19 cellular contexts compared by ENCODE assay signal in the genomic region with DNA sequence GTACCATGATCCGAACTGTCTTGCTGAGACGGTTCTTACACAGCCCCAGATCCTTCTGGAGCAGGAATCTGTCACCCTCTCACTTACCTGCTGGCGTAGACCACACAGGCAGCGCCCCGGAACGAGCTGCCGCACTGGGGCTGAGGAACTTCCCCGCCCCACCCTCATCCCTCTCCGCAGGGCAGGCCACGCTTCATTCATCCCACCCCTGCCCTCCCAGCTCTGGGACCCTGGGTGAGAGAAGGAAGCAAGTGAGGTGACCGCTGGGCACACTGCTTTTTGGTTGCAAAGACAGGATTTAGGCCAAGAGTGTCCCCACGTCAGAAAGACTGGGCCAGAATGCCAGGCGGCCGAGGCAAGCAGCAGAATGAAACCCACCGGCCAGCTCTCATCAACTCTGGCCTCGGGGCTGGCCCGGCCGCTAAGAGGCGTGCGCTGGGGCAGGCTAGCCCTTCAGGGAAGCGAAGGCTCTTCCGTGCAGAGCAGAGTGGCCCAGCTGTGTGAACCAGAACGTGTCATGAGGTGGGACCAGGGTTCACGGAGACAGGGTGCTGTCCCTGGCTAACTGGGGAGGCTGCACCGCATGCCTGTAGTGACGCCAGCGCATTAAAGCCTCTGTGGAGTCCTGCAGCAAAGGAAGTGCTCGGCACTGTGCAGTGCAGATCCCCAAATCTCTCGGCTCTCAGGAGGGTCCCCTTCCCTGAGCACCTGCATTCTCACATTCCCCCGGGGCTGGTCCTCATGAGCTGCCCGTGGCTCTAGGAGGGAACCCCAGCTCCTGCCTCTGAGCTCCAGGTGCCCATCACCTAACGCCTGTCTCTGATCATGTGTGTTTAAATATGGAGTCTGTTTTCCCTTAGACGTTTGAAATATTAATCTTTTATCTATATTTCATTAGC. TPM values are rescaled to one million over a fixed set of nuclear protein-coding genes. Genes with fewer than 3 reads are reported as not detected.
DNase-seq lines count a peak whose midpoint lies in the region; ATAC-seq, FAIRE-seq and TF ChIP-seq lines count a peak whose summit lies in the region.
"Had no signal": no experiment of that assay in that cellular context is flagged by ENCODE, and none has a peak within 500 bp of the region (broad histone marks: within the 10 kb centered on the region; RNA-seq: fewer than 3 reads in every experiment).

No MANE protein-coding gene starts in this region.

- CTCF ChIA-PET in K562 (lab: Yijun Ruan, JAX; ENCODE audit: low intra/inter-chr PET ratio): no interaction called here

- intact Hi-C loops in CD14-positive monocyte (cut with micrococcal nuclease) (no loop called here), K562 (cut with micrococcal nuclease) (no loop called here), lower lobe of right lung (cut with DNase I) (no loop called here), sigmoid colon (cut with DNase I) (no loop called here)

- no peak for TF ChIP-seq EP300 in K562 (IDR thresholded peaks at IDR 0.05; ENCODE audit: low read length)
- TF ChIP-seq EP300 in sigmoid colon (IDR thresholded peaks at IDR 0.05): no peak

- no peak overlapping the region for H3K4me3 Mint-ChIP-seq in CD14-positive monocyte
- H3K4me3 Mint-ChIP-seq: HFFc6 had no signal

- H3K36me3 Mint-ChIP-seq in CD14-positive monocyte: peaks cover 48 to 79% of the 10 kb centered on the region in 2 donors

- H3K4me1 ChIP-seq in K562 (replicated peaks in 1 of 2; ENCODE audit: control insufficient read depth in 2 of 2, insufficient read depth in 2 of 2, low read length in 2 of 2) (peaks cover under 1 to 41% of the 10 kb centered on the region in 2 experiments; a peak in 3 of 5 replicates), lower lobe of right lung (peaks cover 25% of the 10 kb centered on the region), sigmoid colon (peaks cover 0 to 17% (median 15%) of the 10 kb centered on the region in 4 donors)

- H2AFZ ChIP-seq in K562 (ENCODE audit: low read depth, low read length): no peak overlapping the region

- TF ChIP-seq POLR2A in K562 (conservative IDR thresholded peaks at IDR 0.05): no peak
- no peak for TF ChIP-seq POLR2A in sigmoid colon (IDR thresholded peaks at IDR 0.05)

- 86% methylated on average over 23 of the region's 33 CpGs for WGBS in K562 (ENCODE audit: insufficient coverage, low coverage, missing lambda C conversion rate)
- 88 to 92% methylated on average over 33 of the region's 33 CpGs for WGBS in sigmoid colon, 2 donors

- H3K4me3 ChIP-seq in K562 (no peak overlapping the region), lower lobe of right lung (no peak overlapping the region), sigmoid colon (no peak overlapping the region)
- H3K4me3 ChIP-seq: Peyer's patch had no signal

- no peaks in the 10 kb centered on the region for H3K27me3 Mint-ChIP-seq in CD14-positive monocyte (ENCODE audit: low read depth in 3 of 3)
- H3K27me3 Mint-ChIP-seq: CD4-positive, CD25-positive, alpha-beta regulatory T cell had no signal

- H3K27me3 ChIP-seq in K562 (ENCODE audit: control insufficient read depth in 2 of 2, insufficient read depth in 2 of 2, low read length in 2 of 2) (no peaks in the 10 kb centered on the region), lower lobe of right lung (ENCODE audit: low read depth) (no peaks in the 10 kb centered on the region), sigmoid colon (no peaks in the 10 kb centered on the region)
- H3K27me3 ChIP-seq: Peyer's patch had no signal

- TF ChIP-seq CTCF in CD14-positive monocyte (IDR thresholded peaks at IDR 0.05) (no peak), K562 (IDR thresholded peaks at IDR 0.05 in 2 of 3, conservative IDR thresholded peaks at IDR 0.05 in 1 of 3; ENCODE audit: insufficient read depth in 2 of 3, low read depth in 1 of 3, low read length in 3 of 3) (no peak), lower lobe of right lung (IDR thresholded peaks at IDR 0.05) (no peak), sigmoid colon (IDR thresholded peaks at IDR 0.05) (no peak)

- no peak overlapping the region for H3K4me2 ChIP-seq in K562 (ENCODE audit: insufficient read depth, low read length)

- H3K36me3 ChIP-seq in K562 (ENCODE audit: control insufficient read depth, insufficient read depth, low read length): peaks cover 68% of the 10 kb centered on the region; the same call in 2 of the 3 replicates
- H3K36me3 ChIP-seq in lower lobe of right lung: peaks cover 76% of the 10 kb centered on the region
- H3K36me3 ChIP-seq in sigmoid colon: peaks cover 6 to 49% (median 33%) of the 10 kb centered on the region in 4 donors

- BruUV-seq in K562 (replicated peaks; lab: Mats Ljungman, UMichigan): no TSS peak

- peak; percentile 20 for DNase-seq in CD14-positive monocyte (ENCODE audit: low spot score)
- DNase-seq in K562 (ENCODE audit: extremely low read depth in 1 of 4, low spot score in 3 of 4): no peak
- DNase-seq in lower lobe of right lung: peak; percentile 28
- DNase-seq in sigmoid colon: peak; percentile 48
- DNase-seq in SIG-M5 treated with dmso at 0.1 percent for 504 hours (lab: John Stamatoyannopoulos, UW; ENCODE audit: unreplicated experiment): no peak
- no peak for DNase-seq in SIG-M5 (lab: John Stamatoyannopoulos, UW)
- DNase-seq in SKM-1 treated with dmso at 0.1 percent for 144 hours (lab: John Stamatoyannopoulos, UW; ENCODE audit: unreplicated experiment): no peak
- DNase-seq: AML-193; CD4-positive, CD25-positive, alpha-beta regulatory T cell; GF-D8; HFFc6; KG1; NCI-H1417; NCI-H187; NCI-H2107; NCI-H510A; NCI-H748 treated with DMSO at 0.1 percent for 48 hours; NK-92 treated with Interleukin-12 subunit alpha and Interleukin-12 subunit beta, amount 100 ng/mL, for 24 hours; Peyer's patch had no signal

- H3K9me1 ChIP-seq in K562 (ENCODE audit: control insufficient read depth, insufficient read depth, low read length): no peaks in the 10 kb centered on the region

- peaks cover 26% of the 10 kb centered on the region for H3K4me1 Mint-ChIP-seq in CD14-positive monocyte

- ATAC-seq in K562 (no peak), lower lobe of right lung (no peak)

- no peaks in the 10 kb centered on the region for H3K9me3 Mint-ChIP-seq in CD14-positive monocyte
- H3K9me3 Mint-ChIP-seq: HFFc6 had no signal

- no peak for TF ChIP-seq RAD21 in K562 (CRISPR knock-in tag; conservative IDR thresholded peaks at IDR 0.05 in 1 of 2, IDR thresholded peaks at IDR 0.05 in 1 of 2)

- H3K9me3 ChIP-seq in K562 (replicated peaks; ENCODE audit: control insufficient read depth, insufficient read depth, low read depth, low read length): no peaks in the 10 kb centered on the region
- no peaks in the 10 kb centered on the region for H3K9me3 ChIP-seq in lower lobe of right lung
- H3K9me3 ChIP-seq in sigmoid colon: no peaks in the 10 kb centered on the region
- H3K9me3 ChIP-seq: Peyer's patch had no signal

- peaks cover 23% of the 10 kb centered on the region for H4K20me1 ChIP-seq in K562 (replicated peaks; ENCODE audit: control insufficient read depth, insufficient read depth, low read length)

- FAIRE-seq in K562 (lab: Jason Lieb, UNC): no peak

- H3K27ac Mint-ChIP-seq in CD14-positive monocyte: no peak overlapping the region
- H3K27ac Mint-ChIP-seq: HFFc6 had no signal

- POLR2A ChIA-PET in K562 (lab: Yijun Ruan, JAX): interaction anchor here (1.3 kb wide), 1 partner anchor 12 kb away, joined by 4 read pairs; no protein-coding TSS in a partner anchor

- peak overlapping the region in 1 of 2 experiments; percentile 64; a peak in 1 of 4 replicates for H3K9ac ChIP-seq in K562 (ENCODE audit: insufficient read depth in 1 of 2, low read depth in 2 of 2, low read length in 2 of 2)

- peaks cover 25% of the 10 kb centered on the region for H3K79me2 ChIP-seq in K562 (ENCODE audit: control insufficient read depth, insufficient read depth, low read length)

- H3K27ac ChIP-seq in K562 (ENCODE audit: extremely low read depth, low read depth, low read length) (no peak overlapping the region), lower lobe of right lung (no peak overlapping the region), sigmoid colon (no peak overlapping the region)
- H3K27ac ChIP-seq: Peyer's patch had no signal

- in situ Hi-C loops in K562 (cut with MboI): no loop called here

TF ChIP-seq in K562, 482 proteins besides CTCF, POLR2A, EP300 and RAD21:
- TF ChIP-seq RBFOX2 (IDR thresholded peaks at IDR 0.05; ENCODE audit: low read depth, low read length): peak; percentile 18; the same call in 1 of the 2 replicates
- 0 out of 2 replicates have a peak, but pooled peaks have one; percentile 11 for TF ChIP-seq POLR2G (IDR thresholded peaks at IDR 0.05; ENCODE audit: low read depth, low read length)
- no peak for TF ChIP-seq ZSCAN29 (IDR thresholded peaks at IDR 0.05)
- TF ChIP-seq TRIM24 (IDR thresholded peaks at IDR 0.05): no peak
- TF ChIP-seq DIDO1 (tag; IDR thresholded peaks at IDR 0.05; ENCODE audit: low read depth): no peak

RNA-seq across cellular contexts. Expression of a gene that starts 6.4 kb away (rescaled TPM):
- polyA plus RNA-seq in CD14-positive monocyte (100 to 1,000 TPM; 169 to 180 TPM), K562 (2011; rRNA removed) (43.6 and 45.0 TPM in 2 replicates), K562 (2014; fragmentation: Illumina TruSeq; extraction: Trizol) (33.1 and 55.4 TPM in 2 replicates), K562 (2014; fragmentation: Nextera tagmentation; extraction: Ambion mirVana) (1 to 10 TPM; 1.1 to 6.1 TPM), K562 (2014; rRNA removed) (57.7 and 69.9 TPM in 2 replicates), sigmoid colon (100 to 1,000 TPM in 1 of 3 donors, 10 to 100 TPM in 2; 25.2 to 123 (median 44.2) TPM)
- 44.0 and 98.8 TPM in 2 replicates for total RNA-seq in K562 (2011; cell fraction: chromatin; rRNA removed; ENCODE audit: low replicate concordance)
- total RNA-seq in K562 (2011; cell fraction: nucleolus; rRNA removed): 76.2 and 78.7 TPM in 2 replicates
- 43.0 and 46.3 TPM in 2 replicates for total RNA-seq in K562 (2011; cell fraction: nucleoplasm; rRNA removed)
- total RNA-seq in K562 (2014; rRNA removed) (73.5 and 105 TPM in 2 replicates), K562 (2014; rRNA removed; fragmentation: Illumina TruSeq; extraction: Trizol) (18.7 and 24.6 TPM in 2 replicates), K562 (2015; rRNA removed; fragmentation: Illumina TruSeq; extraction: Trizol) (41.8 and 49.7 TPM in 2 replicates), K562 (2021) (72.0 and 75.5 TPM in 2 replicates), lower lobe of right lung (224 TPM), sigmoid colon (100 to 1,000 TPM in 2 of 4 donors, 10 to 100 TPM in 2; 85.3 to 127 (median 99.6) TPM)
- 28.1 and 40.4 TPM in 2 replicates for polyA plus RNA-seq in K562 (2011; cell fraction: cytosol; rRNA removed)
- polyA plus RNA-seq in K562 (2011; cell fraction: nucleus; rRNA removed): 33.7 and 47.1 TPM in 2 replicates
- polyA plus RNA-seq in K562 (2012): 70.2 and 113 TPM in 2 replicates
- polyA minus RNA-seq in K562 (2011; rRNA and poly(A)+ RNA removed): 23.0 and 26.5 TPM in 2 replicates
- polyA minus RNA-seq in K562 (2011; cell fraction: cytosol; rRNA and poly(A)+ RNA removed): 19.7 and 31.3 TPM in 2 replicates
- 17.9 and 19.5 TPM in 2 replicates for polyA minus RNA-seq in K562 (2011; cell fraction: nucleus; rRNA and poly(A)+ RNA removed)

Comparison
In these comparisons a context has a peak if more than half of its experiments do, and no peak if none do; other contexts are left out.
1. DNase-seq: peak in CD14-positive monocyte (single experiment), lower lobe of right lung (single experiment) and sigmoid colon (single experiment); none in K562 (0 of 4), SIG-M5 treated with dmso at 0.1 percent for 504 hours (single experiment), SIG-M5 (single experiment) and SKM-1 treated with dmso at 0.1 percent for 144 hours (single experiment).